Comparison of ENCODE assay signal across 1 cellular context in genomic region chr3:150740733-150741496, GRCh38.
TF ChIP-seq lines count a peak whose summit lies in the region.

No MANE protein-coding gene starts in this region.

TF ChIP-seq in HepG2, 621 proteins besides CTCF, POLR2A, EP300 and RAD21 (continued from another document and continues in another):
- peak; percentile 91 for TF ChIP-seq REPIN1 (CRISPR knock-in tag; IDR thresholded peaks at IDR 0.05; ENCODE audit: borderline replicate concordance, low read depth)
- TF ChIP-seq ATF5 (CRISPR knock-in tag; IDR thresholded peaks at IDR 0.05; ENCODE audit: low read depth) = no peak
- TF ChIP-seq ZNF550 (CRISPR knock-in tag; IDR thresholded peaks at IDR 0.05; ENCODE audit: borderline replicate concordance) = no peak
- 0 out of 2 replicates have a peak, but pooled peaks have one; percentile 51 for TF ChIP-seq CCDC6 (CRISPR knock-in tag; IDR thresholded peaks at IDR 0.05)
- no peak for TF ChIP-seq RAD51 (IDR thresholded peaks at IDR 0.05; ENCODE audit: borderline replicate concordance)
- no peak for TF ChIP-seq ZNF549 (CRISPR knock-in tag; IDR thresholded peaks at IDR 0.05)
- no peak for TF ChIP-seq ZNF235 (CRISPR knock-in tag; IDR thresholded peaks at IDR 0.05; ENCODE audit: borderline replicate concordance)
- no peak for TF ChIP-seq EEA1 (CRISPR knock-in tag; IDR thresholded peaks at IDR 0.05; ENCODE audit: borderline replicate concordance)
- peak; percentile 84 for TF ChIP-seq BCL6 (CRISPR knock-in tag; IDR thresholded peaks at IDR 0.05)
- TF ChIP-seq FOXK2 (IDR thresholded peaks at IDR 0.05) = 0 out of 2 replicates have a peak, but pooled peaks have one; percentile 33
- no peak for TF ChIP-seq ZBTB2 (CRISPR knock-in tag; IDR thresholded peaks at IDR 0.05; ENCODE audit: low read depth)
- no peak for TF ChIP-seq TAF15 (IDR thresholded peaks at IDR 0.05; ENCODE audit: low read depth, low read length, poor library complexity, severe bottlenecking)
- TF ChIP-seq TCF7 (IDR thresholded peaks at IDR 0.05; ENCODE audit: low read depth) = 0 out of 2 replicates have a peak, but pooled peaks have one; percentile 28
- no peak for TF ChIP-seq ZNF510 (CRISPR knock-in tag; IDR thresholded peaks at IDR 0.05; ENCODE audit: low read depth)
- TF ChIP-seq, protein P1, sequence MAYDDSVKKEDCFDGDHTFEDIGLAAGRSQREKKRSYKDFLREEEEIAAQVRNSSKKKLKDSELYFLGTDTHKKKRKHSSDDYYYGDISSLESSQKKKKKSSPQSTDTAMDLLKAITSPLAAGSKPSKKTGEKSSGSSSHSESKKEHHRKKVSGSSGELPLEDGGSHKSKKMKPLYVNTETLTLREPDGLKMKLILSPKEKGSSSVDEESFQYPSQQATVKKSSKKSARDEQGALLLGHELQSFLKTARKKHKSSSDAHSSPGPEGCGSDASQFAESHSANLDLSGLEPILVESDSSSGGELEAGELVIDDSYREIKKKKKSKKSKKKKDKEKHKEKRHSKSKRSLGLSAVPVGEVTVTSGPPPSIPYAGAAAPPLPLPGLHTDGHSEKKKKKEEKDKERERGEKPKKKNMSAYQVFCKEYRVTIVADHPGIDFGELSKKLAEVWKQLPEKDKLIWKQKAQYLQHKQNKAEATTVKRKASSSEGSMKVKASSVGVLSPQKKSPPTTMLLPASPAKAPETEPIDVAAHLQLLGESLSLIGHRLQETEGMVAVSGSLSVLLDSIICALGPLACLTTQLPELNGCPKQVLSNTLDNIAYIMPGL (CRISPR knock-in tag; IDR thresholded peaks at IDR 0.05; ENCODE audit: borderline replicate concordance in 1 of 2, low read depth in 1 of 2) = peak; percentile 32 to 54; a peak in 1 of 4 replicates
- peak; percentile 46; the same call in 1 of the 2 replicates for TF ChIP-seq ZNF691 (CRISPR knock-in tag; IDR thresholded peaks at IDR 0.05; ENCODE audit: borderline replicate concordance, low read depth)
- no peak for TF ChIP-seq NFRKB (IDR thresholded peaks at IDR 0.05)
- TF ChIP-seq ZNF772 (CRISPR knock-in tag; IDR thresholded peaks at IDR 0.05) = no peak
- TF ChIP-seq, protein P2, sequence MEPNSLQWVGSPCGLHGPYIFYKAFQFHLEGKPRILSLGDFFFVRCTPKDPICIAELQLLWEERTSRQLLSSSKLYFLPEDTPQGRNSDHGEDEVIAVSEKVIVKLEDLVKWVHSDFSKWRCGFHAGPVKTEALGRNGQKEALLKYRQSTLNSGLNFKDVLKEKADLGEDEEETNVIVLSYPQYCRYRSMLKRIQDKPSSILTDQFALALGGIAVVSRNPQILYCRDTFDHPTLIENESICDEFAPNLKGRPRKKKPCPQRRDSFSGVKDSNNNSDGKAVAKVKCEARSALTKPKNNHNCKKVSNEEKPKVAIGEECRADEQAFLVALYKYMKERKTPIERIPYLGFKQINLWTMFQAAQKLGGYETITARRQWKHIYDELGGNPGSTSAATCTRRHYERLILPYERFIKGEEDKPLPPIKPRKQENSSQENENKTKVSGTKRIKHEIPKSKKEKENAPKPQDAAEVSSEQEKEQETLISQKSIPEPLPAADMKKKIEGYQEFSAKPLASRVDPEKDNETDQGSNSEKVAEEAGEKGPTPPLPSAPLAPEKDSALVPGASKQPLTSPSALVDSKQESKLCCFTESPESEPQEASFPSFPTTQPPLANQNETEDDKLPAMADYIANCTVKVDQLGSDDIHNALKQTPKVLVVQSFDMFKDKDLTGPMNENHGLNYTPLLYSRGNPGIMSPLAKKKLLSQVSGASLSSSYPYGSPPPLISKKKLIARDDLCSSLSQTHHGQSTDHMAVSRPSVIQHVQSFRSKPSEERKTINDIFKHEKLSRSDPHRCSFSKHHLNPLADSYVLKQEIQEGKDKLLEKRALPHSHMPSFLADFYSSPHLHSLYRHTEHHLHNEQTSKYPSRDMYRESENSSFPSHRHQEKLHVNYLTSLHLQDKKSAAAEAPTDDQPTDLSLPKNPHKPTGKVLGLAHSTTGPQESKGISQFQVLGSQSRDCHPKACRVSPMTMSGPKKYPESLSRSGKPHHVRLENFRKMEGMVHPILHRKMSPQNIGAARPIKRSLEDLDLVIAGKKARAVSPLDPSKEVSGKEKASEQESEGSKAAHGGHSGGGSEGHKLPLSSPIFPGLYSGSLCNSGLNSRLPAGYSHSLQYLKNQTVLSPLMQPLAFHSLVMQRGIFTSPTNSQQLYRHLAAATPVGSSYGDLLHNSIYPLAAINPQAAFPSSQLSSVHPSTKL (CRISPR knock-in tag; IDR thresholded peaks at IDR 0.05) = peak; percentile 92
- peak; percentile 95 for TF ChIP-seq RARA (CRISPR knock-in tag; IDR thresholded peaks at IDR 0.05)
- TF ChIP-seq, protein P3, sequence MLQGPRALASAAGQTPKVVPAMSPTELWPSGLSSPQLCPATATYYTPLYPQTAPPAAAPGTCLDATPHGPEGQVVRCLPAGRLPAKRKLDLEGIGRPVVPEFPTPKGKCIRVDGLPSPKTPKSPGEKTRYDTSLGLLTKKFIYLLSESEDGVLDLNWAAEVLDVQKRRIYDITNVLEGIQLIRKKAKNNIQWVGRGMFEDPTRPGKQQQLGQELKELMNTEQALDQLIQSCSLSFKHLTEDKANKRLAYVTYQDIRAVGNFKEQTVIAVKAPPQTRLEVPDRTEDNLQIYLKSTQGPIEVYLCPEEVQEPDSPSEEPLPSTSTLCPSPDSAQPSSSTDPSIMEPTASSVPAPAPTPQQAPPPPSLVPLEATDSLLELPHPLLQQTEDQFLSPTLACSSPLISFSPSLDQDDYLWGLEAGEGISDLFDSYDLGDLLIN (CRISPR knock-in tag; IDR thresholded peaks at IDR 0.05; ENCODE audit: borderline replicate concordance) = no peak
- TF ChIP-seq CBFB (CRISPR knock-in tag; IDR thresholded peaks at IDR 0.05) = 0 out of 2 replicates have a peak, but pooled peaks have one; percentile 27
- peak; percentile 63; the same call in 1 of the 2 replicates for TF ChIP-seq CBX5 (CRISPR knock-in tag; IDR thresholded peaks at IDR 0.05; ENCODE audit: borderline replicate concordance)
- no peak for TF ChIP-seq SP140L (CRISPR knock-in tag; IDR thresholded peaks at IDR 0.05; ENCODE audit: borderline replicate concordance)
- no peak for TF ChIP-seq ZNF678 (CRISPR knock-in tag; IDR thresholded peaks at IDR 0.05)
- TF ChIP-seq RCOR2 (CRISPR knock-in tag; IDR thresholded peaks at IDR 0.05) = peak; percentile 96
- no peak for TF ChIP-seq NFATC3 (CRISPR knock-in tag; IDR thresholded peaks at IDR 0.05)
- TF ChIP-seq ZNF672 (CRISPR knock-in tag; IDR thresholded peaks at IDR 0.05) = no peak
- TF ChIP-seq NFKB2 (CRISPR knock-in tag; IDR thresholded peaks at IDR 0.05; ENCODE audit: borderline replicate concordance) = no peak
- TF ChIP-seq HOXA5 (CRISPR knock-in tag; IDR thresholded peaks at IDR 0.05) = peak; percentile 68; the same call in 1 of the 2 replicates
- no peak for TF ChIP-seq FOXA1 (IDR thresholded peaks at IDR 0.05)
- TF ChIP-seq FOXA1 (CRISPR knock-in tag; IDR thresholded peaks at IDR 0.05) = peak; percentile 70
- TF ChIP-seq ZC3H13 (CRISPR knock-in tag; IDR thresholded peaks at IDR 0.05) = peak; percentile 88; the same call in 1 of the 2 replicates
- TF ChIP-seq ZNF546 (CRISPR knock-in tag; conservative IDR thresholded peaks at IDR 0.05) = no peak
- TF ChIP-seq KMT2A (CRISPR knock-in tag; IDR thresholded peaks at IDR 0.05) = no peak; the same call in 1 of the 2 replicates
- TF ChIP-seq DPF2 (CRISPR knock-in tag; IDR thresholded peaks at IDR 0.05; ENCODE audit: borderline replicate concordance, low read depth) = peak; percentile 62; the same call in 1 of the 2 replicates
- TF ChIP-seq SNAPC5 (CRISPR knock-in tag; IDR thresholded peaks at IDR 0.05; ENCODE audit: borderline replicate concordance) = no peak
- TF ChIP-seq ZNF513 (CRISPR knock-in tag; conservative IDR thresholded peaks at IDR 0.05) = no peak
- no peak for TF ChIP-seq E2F1 (CRISPR knock-in tag; IDR thresholded peaks at IDR 0.05)
- TF ChIP-seq SCMH1 (CRISPR knock-in tag; IDR thresholded peaks at IDR 0.05; ENCODE audit: borderline replicate concordance) = no peak
- TF ChIP-seq ZNF296 (CRISPR knock-in tag; conservative IDR thresholded peaks at IDR 0.05) = no peak
- no peak for TF ChIP-seq GTF3A (CRISPR knock-in tag; conservative IDR thresholded peaks at IDR 0.05)
- TF ChIP-seq KAT8 (CRISPR knock-in tag; IDR thresholded peaks at IDR 0.05) = peak; percentile 68; the same call in 1 of the 2 replicates
- TF ChIP-seq ZNF562 (CRISPR knock-in tag; IDR thresholded peaks at IDR 0.05; ENCODE audit: borderline replicate concordance) = no peak
- no peak for TF ChIP-seq PLSCR1 (CRISPR knock-in tag; IDR thresholded peaks at IDR 0.05; ENCODE audit: borderline replicate concordance)
- TF ChIP-seq ZNF274 (CRISPR knock-in tag; IDR thresholded peaks at IDR 0.05) = no peak
- no peak for TF ChIP-seq ZNF850 (CRISPR knock-in tag; conservative IDR thresholded peaks at IDR 0.05)
- no peak for TF ChIP-seq ZMAT3 (CRISPR knock-in tag; conservative IDR thresholded peaks at IDR 0.05)
- TF ChIP-seq RFX1 (IDR thresholded peaks at IDR 0.05) = no peak
- TF ChIP-seq CBX1 (IDR thresholded peaks at IDR 0.05; ENCODE audit: low read depth) = no peak
- no peak for TF ChIP-seq HES4 (CRISPR knock-in tag; IDR thresholded peaks at IDR 0.05; ENCODE audit: borderline replicate concordance)
- TF ChIP-seq RBFOX2 (IDR thresholded peaks at IDR 0.05; ENCODE audit: low read depth, low read length) = 0 out of 2 replicates have a peak, but pooled peaks have one; percentile 33
- no peak for TF ChIP-seq ZNF333 (CRISPR knock-in tag; IDR thresholded peaks at IDR 0.05; ENCODE audit: borderline replicate concordance)
- TF ChIP-seq RARG (CRISPR knock-in tag; IDR thresholded peaks at IDR 0.05; ENCODE audit: low read depth) = 0 out of 2 replicates have a peak, but pooled peaks have one; percentile 48
- TF ChIP-seq, protein P4, sequence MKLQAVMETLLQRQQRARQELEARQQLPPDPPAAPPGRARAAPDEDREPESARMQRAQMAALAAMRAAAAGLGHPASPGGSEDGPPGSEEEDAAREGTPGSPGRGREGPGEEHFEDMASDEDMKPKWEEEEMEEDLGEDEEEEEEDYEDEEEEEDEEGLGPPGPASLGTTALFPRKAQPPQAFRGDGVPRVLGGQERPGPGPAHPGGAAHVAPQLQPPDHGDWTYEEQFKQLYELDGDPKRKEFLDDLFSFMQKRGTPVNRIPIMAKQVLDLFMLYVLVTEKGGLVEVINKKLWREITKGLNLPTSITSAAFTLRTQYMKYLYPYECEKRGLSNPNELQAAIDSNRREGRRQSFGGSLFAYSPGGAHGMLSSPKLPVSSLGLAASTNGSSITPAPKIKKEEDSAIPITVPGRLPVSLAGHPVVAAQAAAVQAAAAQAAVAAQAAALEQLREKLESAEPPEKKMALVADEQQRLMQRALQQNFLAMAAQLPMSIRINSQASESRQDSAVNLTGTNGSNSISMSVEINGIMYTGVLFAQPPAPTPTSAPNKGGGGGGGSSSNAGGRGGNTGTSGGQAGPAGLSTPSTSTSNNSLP (IDR thresholded peaks at IDR 0.05; ENCODE audit: low read depth, low read length) = peak; percentile 72
- TF ChIP-seq NR1H2 (CRISPR knock-in tag; IDR thresholded peaks at IDR 0.05; ENCODE audit: borderline replicate concordance, low read depth) = no peak
- no peak for TF ChIP-seq ETV6 (CRISPR knock-in tag; conservative IDR thresholded peaks at IDR 0.05)
- no peak for TF ChIP-seq PRPF4 (IDR thresholded peaks at IDR 0.05; ENCODE audit: low read depth, low read length, poor library complexity, severe bottlenecking)
